In genomic region chr19:34217952-34218817, GRCh38 we compare ENCODE assay signal across 8 cellular contexts. TPM values are rescaled to one million over a fixed set of nuclear protein-coding genes. Genes with fewer than 3 reads are reported as not detected.
DNase-seq lines count a peak whose midpoint lies in the region; ATAC-seq and TF ChIP-seq lines count a peak whose summit lies in the region.

No MANE protein-coding gene starts in this region.

- no peak overlapping the region for H3K9ac ChIP-seq in endocrine pancreas (ENCODE audit: control insufficient read depth, insufficient read depth, low read length)

- no peak for TF ChIP-seq POLR2A in vagina (IDR thresholded peaks at IDR 0.05)

- H3K27ac Mint-ChIP-seq in activated CD4-positive, alpha-beta memory T cell treated with anti-CD3 and anti-CD28 coated beads for 36 hours, result peak overlapping the region; percentile 55

- no peaks in the 10 kb centered on the region for H3K27me3 Mint-ChIP-seq in activated CD4-positive, alpha-beta memory T cell treated with anti-CD3 and anti-CD28 coated beads for 36 hours

- peaks cover 47% of the 10 kb centered on the region for H3K36me3 Mint-ChIP-seq in activated CD4-positive, alpha-beta memory T cell treated with anti-CD3 and anti-CD28 coated beads for 36 hours

- POLR2A ChIA-PET in HEK293T (lab: Yijun Ruan, JAX), result no interaction called here
- POLR2A ChIA-PET in activated CD4-positive, alpha-beta memory T cell treated with anti-CD3 and anti-CD28 coated beads for 36 hours (lab: Charles Lee), result interaction anchor here (1.2 kb wide), 1 partner anchor 47 kb away, joined by 5 read pairs; no protein-coding TSS in a partner anchor

- H3K4me3 Mint-ChIP-seq in activated CD4-positive, alpha-beta memory T cell treated with anti-CD3 and anti-CD28 coated beads for 36 hours, result peak overlapping the region; percentile 16

- DNase-seq in COLO829 (ENCODE audit: low spot score) (peak; percentile 57), HEK293T (ENCODE audit: extremely low spot score) (peak; percentile 45), NCI-H2196 (lab: John Stamatoyannopoulos, UW; ENCODE audit: unreplicated experiment) (peak; percentile 92), vagina (ENCODE audit: extremely low spot score in 2 of 2) (no peak)
- DNase-seq in activated CD4-positive, alpha-beta memory T cell treated with anti-CD3 and anti-CD28 coated beads for 36 hours, result peak; percentile 85
- peak; percentile 45 to 51 for DNase-seq in stimulated activated CD4-positive, alpha-beta T cell treated with anti-CD3 and anti-CD28 coated beads, Interleukin-15, amount 100 ng/mL, for 48 hours (ENCODE audit: low read depth in 2 of 2)

- H3K36me3 ChIP-seq in endocrine pancreas (ENCODE audit: control insufficient read depth, insufficient read depth, low read length) (peaks cover 4% of the 10 kb centered on the region), vagina (peaks cover 0 to 65% of the 10 kb centered on the region in 2 donors)

- no peaks in the 10 kb centered on the region for H3K9me3 Mint-ChIP-seq in activated CD4-positive, alpha-beta memory T cell treated with anti-CD3 and anti-CD28 coated beads for 36 hours

- CTCF ChIA-PET in HEK293T (lab: Yijun Ruan, JAX), result interaction anchor here (0.7 to 1.0 kb wide), 2 partner anchors 13 to 36 kb away, joined by 4 read pairs; no protein-coding TSS in a partner anchor
- CTCF ChIA-PET in activated CD4-positive, alpha-beta memory T cell treated with anti-CD3 and anti-CD28 coated beads for 36 hours (lab: Charles Lee), result interaction anchor here (1.0 to 3.2 kb wide), 5 partner anchors 9 to 127 kb away, joined by 3 to 22 read pairs (median 5); no protein-coding TSS in a partner anchor

- intact Hi-C loops in activated CD4-positive, alpha-beta memory T cell treated with anti-CD3 and anti-CD28 coated beads for 36 hours (cut with micrococcal nuclease), result loop anchor here (1.0 to 5.0 kb wide), 6 partner anchors 8 to 133 kb away; no protein-coding TSS in a partner anchor
- intact Hi-C loops in vagina (cut with DNase I), result no loop called here

- no peaks in the 10 kb centered on the region for H3K9me3 ChIP-seq in endocrine pancreas (ENCODE audit: control insufficient read depth, low read length)
- H3K9me3 ChIP-seq in vagina, result no peaks in the 10 kb centered on the region

- H3K27ac ChIP-seq in vagina, result no peak overlapping the region

- peaks cover 39% of the 10 kb centered on the region for H3K4me1 Mint-ChIP-seq in activated CD4-positive, alpha-beta memory T cell treated with anti-CD3 and anti-CD28 coated beads for 36 hours (ENCODE audit: low read depth)

- H3K4me3 ChIP-seq in endocrine pancreas (ENCODE audit: control insufficient read depth, insufficient read depth, low read length) (peak overlapping the region; percentile 59), vagina (no peak overlapping the region)

- ATAC-seq in HG02763 (IDR thresholded peaks at IDR 0.05; ENCODE audit: unreplicated experiment), result no peak

- H3K27me3 ChIP-seq in endocrine pancreas (ENCODE audit: control insufficient read depth, insufficient read depth, low read length), result no peaks in the 10 kb centered on the region
- H3K27me3 ChIP-seq in vagina, result no peaks in the 10 kb centered on the region

- H3K4me1 ChIP-seq in endocrine pancreas (ENCODE audit: control insufficient read depth, insufficient read depth, low read length), result peaks cover 8% of the 10 kb centered on the region
- peaks cover 8% of the 10 kb centered on the region for H3K4me1 ChIP-seq in vagina

- TF ChIP-seq CTCF in vagina (IDR thresholded peaks at IDR 0.05), result no peak

TF ChIP-seq in HEK293T, 16 proteins besides CTCF, POLR2A, EP300 and RAD21:
- TF ChIP-seq L3MBTL2 (conservative IDR thresholded peaks at IDR 0.05) (no peak), FOXM1 (IDR thresholded peaks at IDR 0.05; ENCODE audit: borderline replicate concordance) (no peak), CTBP1 (IDR thresholded peaks at IDR 0.05; ENCODE audit: borderline replicate concordance) (peak; percentile 9; the same call in 1 of the 2 replicates), PKNOX1 (IDR thresholded peaks at IDR 0.05) (peak; percentile 56), LEF1 (IDR thresholded peaks at IDR 0.05; ENCODE audit: borderline replicate concordance) (no peak), SUZ12 (IDR thresholded peaks at IDR 0.05) (no peak)
TF ChIP-seq in HEK293T: peak in this region for 2.

RNA-seq across cellular contexts. Expression of gene GARRE1, which starts 36.2 kb away (rescaled TPM):
- 10 to 100 TPM; 11.7 to 11.9 TPM for total RNA-seq in activated CD4-positive, alpha-beta memory T cell treated with anti-CD3 and anti-CD28 coated beads for 36 hours
- total RNA-seq in vagina, result 28.5 TPM

RNA-seq across cellular contexts. Expression of gene LSM14A, which starts 45.9 kb away (rescaled TPM):
- total RNA-seq in activated CD4-positive, alpha-beta memory T cell treated with anti-CD3 and anti-CD28 coated beads for 36 hours, result 100 to 1,000 TPM in 1 of 2 experiments, 10 to 100 TPM in 1; 90.0 to 106 TPM
- 179 TPM for total RNA-seq in vagina

Comparison
In these comparisons a context has a peak if more than half of its experiments do, and no peak if none do; other contexts are left out.
1. DNase-seq: peak in COLO829 (single experiment), HEK293T (single experiment), NCI-H2196 (single experiment), activated CD4-positive, alpha-beta memory T cell treated with anti-CD3 and anti-CD28 coated beads for 36 hours (single experiment) and stimulated activated CD4-positive, alpha-beta T cell treated with anti-CD3 and anti-CD28 coated beads, Interleukin-15, amount 100 ng/mL, for 48 hours (2 of 2); none in vagina (0 of 2).